ENCODE assay signal across 16 cellular contexts in the genomic region with DNA sequence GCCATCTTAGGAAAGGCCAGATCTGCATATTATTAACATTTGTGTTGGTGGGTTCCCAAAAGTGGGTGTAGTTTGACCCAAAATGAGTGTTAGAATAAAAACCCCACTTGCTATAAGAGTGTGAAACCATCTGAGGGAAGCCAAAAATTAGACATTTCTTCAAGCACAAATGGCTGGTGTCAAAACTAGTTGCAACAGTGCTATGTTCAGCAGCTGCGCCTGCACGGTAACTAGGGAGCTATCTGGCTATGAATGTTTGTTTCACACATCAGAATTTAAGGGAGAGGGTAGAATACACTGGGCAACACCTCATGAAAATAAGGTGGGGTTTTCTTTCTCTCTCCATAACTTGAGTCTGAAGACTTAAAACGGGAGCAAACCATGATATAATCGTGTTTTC. TPM values are rescaled to one million over a fixed set of nuclear protein-coding genes. Genes with fewer than 3 reads are reported as not detected.
DNase-seq lines count a peak whose midpoint lies in the region; ATAC-seq and TF ChIP-seq lines count a peak whose summit lies in the region.
"Had no signal": no experiment of that assay in that cellular context is flagged by ENCODE, and none has a peak within 500 bp of the region (broad histone marks: within the 10 kb centered on the region; RNA-seq: fewer than 3 reads in every experiment).

No MANE protein-coding gene starts in this region.

- TF ChIP-seq CTCF in left ventricle myocardium inferior (IDR thresholded peaks at IDR 0.05; ENCODE audit: borderline replicate concordance) (no peak), right atrium auricular region (IDR thresholded peaks at IDR 0.05) (no peak)
- no peak for TF ChIP-seq CTCF in activated CD8-positive, alpha-beta T cell treated with anti-CD3 and anti-CD28 coated beads for 36 hours (IDR thresholded peaks at IDR 0.05)

- peak; percentile 16 for DNase-seq in left ventricle myocardium inferior
- DNase-seq in right atrium auricular region (ENCODE audit: low spot score): no peak
- DNase-seq in SK-N-MC (ENCODE audit: low read depth, low spot score): no peak
- DNase-seq in left ventricle myocardium superior: peak; percentile 25
- DNase-seq in activated CD8-positive, alpha-beta T cell treated with anti-CD3 and anti-CD28 coated beads for 36 hours: no peak
- DNase-seq in stimulated activated CD8-positive, alpha-beta memory T cell treated with anti-CD3 and anti-CD28 coated beads, Interleukin-4, amount 100 ng/mL, for 48 hours: no peak
- DNase-seq: Caco-2; CD4-positive, CD25-positive, alpha-beta regulatory T cell; CD8-positive, alpha-beta T cell; DMS153; DND-41; GOT3 had no signal

- H3K36me3 ChIP-seq in left ventricle myocardium inferior (no peaks in the 10 kb centered on the region), right atrium auricular region (no peaks in the 10 kb centered on the region), SK-N-MC (ENCODE audit: insufficient read depth, low read length) (peaks cover 11% of the 10 kb centered on the region)
- H3K36me3 ChIP-seq: BLaER1, HAP-1 had no signal

- H3K4me3 Mint-ChIP-seq in activated CD8-positive, alpha-beta T cell treated with anti-CD3 and anti-CD28 coated beads for 36 hours: no peak overlapping the region
- H3K4me3 Mint-ChIP-seq: B cell; CD4-positive, CD25-positive, alpha-beta regulatory T cell; CD8-positive, alpha-beta T cell had no signal

- peaks cover 3% of the 10 kb centered on the region for H3K9me3 Mint-ChIP-seq in activated CD8-positive, alpha-beta T cell treated with anti-CD3 and anti-CD28 coated beads for 36 hours

- CTCF ChIA-PET in activated CD8-positive, alpha-beta T cell treated with anti-CD3 and anti-CD28 coated beads for 36 hours (lab: Charles Lee): no interaction called here

- H3K9ac ChIP-seq in SK-N-MC (ENCODE audit: insufficient read length): no peak overlapping the region
- H3K9ac ChIP-seq: BLaER1 had no signal

- no peaks in the 10 kb centered on the region for H3K4me1 Mint-ChIP-seq in activated CD8-positive, alpha-beta T cell treated with anti-CD3 and anti-CD28 coated beads for 36 hours (ENCODE audit: low read depth)
- H3K4me1 Mint-ChIP-seq: B cell; CD4-positive, CD25-positive, alpha-beta regulatory T cell had no signal

- intact Hi-C loops in left ventricle myocardium inferior (cut with micrococcal nuclease) (no loop called here), left ventricle myocardium superior (cut with micrococcal nuclease) (no loop called here)
- intact Hi-C loops in activated CD8-positive, alpha-beta T cell treated with anti-CD3 and anti-CD28 coated beads for 36 hours (cut with micrococcal nuclease): no loop called here

- H3K4me3 ChIP-seq in left ventricle myocardium inferior (no peak overlapping the region), right atrium auricular region (no peak overlapping the region), SK-N-MC (0 out of 2 replicates have a peak overlapping the region, but pooled peaks have one; percentile 6)
- H3K4me3 ChIP-seq: BLaER1, HAP-1 had no signal

- H3K4me1 ChIP-seq in left ventricle myocardium inferior (no peaks in the 10 kb centered on the region), right atrium auricular region (no peaks in the 10 kb centered on the region)
- H3K4me1 ChIP-seq: Caco-2, HAP-1 had no signal

- H3K36me3 Mint-ChIP-seq in activated CD8-positive, alpha-beta T cell treated with anti-CD3 and anti-CD28 coated beads for 36 hours (ENCODE audit: low read depth): no peaks in the 10 kb centered on the region
- H3K36me3 Mint-ChIP-seq: CD4-positive, CD25-positive, alpha-beta regulatory T cell; CD8-positive, alpha-beta T cell had no signal

- H3K27ac Mint-ChIP-seq in activated CD8-positive, alpha-beta T cell treated with anti-CD3 and anti-CD28 coated beads for 36 hours: no peak overlapping the region
- H3K27ac Mint-ChIP-seq: B cell; CD4-positive, CD25-positive, alpha-beta regulatory T cell; CD8-positive, alpha-beta T cell had no signal

- POLR2A ChIA-PET in activated CD8-positive, alpha-beta T cell treated with anti-CD3 and anti-CD28 coated beads for 36 hours (lab: Charles Lee): no interaction called here

- peak overlapping the region; percentile 11 for H3K27ac ChIP-seq in left ventricle myocardium inferior (replicated peaks)
- H3K27ac ChIP-seq in right atrium auricular region: no peak overlapping the region
- peak overlapping the region; percentile 99 for H3K27ac ChIP-seq in SK-N-MC
- H3K27ac ChIP-seq: BLaER1, C4-2B had no signal

- peaks cover 28% of the 10 kb centered on the region for H3K9me3 ChIP-seq in left ventricle myocardium inferior (replicated peaks)
- H3K9me3 ChIP-seq in right atrium auricular region: peaks cover 0 to 22% of the 10 kb centered on the region in 2 donors
- H3K9me3 ChIP-seq in SK-N-MC (ENCODE audit: low read depth, low read length): peaks cover 19% of the 10 kb centered on the region
- H3K9me3 ChIP-seq: BLaER1, Caco-2, HAP-1 had no signal

- no peaks in the 10 kb centered on the region for H3K27me3 ChIP-seq in left ventricle myocardium inferior (ENCODE audit: low read depth)
- no peaks in the 10 kb centered on the region for H3K27me3 ChIP-seq in right atrium auricular region
- H3K27me3 ChIP-seq: BLaER1 had no signal

- H3K27me3 Mint-ChIP-seq in activated CD8-positive, alpha-beta T cell treated with anti-CD3 and anti-CD28 coated beads for 36 hours: no peaks in the 10 kb centered on the region
- H3K27me3 Mint-ChIP-seq: CD4-positive, CD25-positive, alpha-beta regulatory T cell had no signal

- ATAC-seq in left ventricle myocardium superior: peak; percentile 63
- no peak for ATAC-seq in activated CD8-positive, alpha-beta T cell treated with anti-CD3 and anti-CD28 coated beads for 36 hours
- ATAC-seq: CD8-positive, alpha-beta T cell had no signal

RNA-seq across cellular contexts. Expression of a gene that starts 15.8 kb away (rescaled TPM):
- total RNA-seq in left ventricle myocardium inferior (4.0 TPM), right atrium auricular region (1 to 10 TPM; 1.3 to 4.5 TPM), left ventricle myocardium superior (4.2 TPM)
- not detected for total RNA-seq in activated CD8-positive, alpha-beta T cell treated with anti-CD3 and anti-CD28 coated beads for 36 hours
- total RNA-seq: B cell; CD4-positive, CD25-positive, alpha-beta regulatory T cell; CD8-positive, alpha-beta T cell had no signal

Comparison
In these comparisons a context has a peak if more than half of its experiments do, and no peak if none do; other contexts are left out.
1. DNase-seq: peak in left ventricle myocardium inferior (single experiment) and left ventricle myocardium superior (single experiment); none in right atrium auricular region (single experiment), SK-N-MC (single experiment), activated CD8-positive, alpha-beta T cell treated with anti-CD3 and anti-CD28 coated beads for 36 hours (single experiment) and stimulated activated CD8-positive, alpha-beta memory T cell treated with anti-CD3 and anti-CD28 coated beads, Interleukin-4, amount 100 ng/mL, for 48 hours (single experiment).
2. H3K27ac ChIP-seq: peak in left ventricle myocardium inferior (single experiment) and SK-N-MC (single experiment); none in right atrium auricular region (0 of 2).